Comparison of ENCODE assay signal across 9 cellular contexts in the genomic region with DNA sequence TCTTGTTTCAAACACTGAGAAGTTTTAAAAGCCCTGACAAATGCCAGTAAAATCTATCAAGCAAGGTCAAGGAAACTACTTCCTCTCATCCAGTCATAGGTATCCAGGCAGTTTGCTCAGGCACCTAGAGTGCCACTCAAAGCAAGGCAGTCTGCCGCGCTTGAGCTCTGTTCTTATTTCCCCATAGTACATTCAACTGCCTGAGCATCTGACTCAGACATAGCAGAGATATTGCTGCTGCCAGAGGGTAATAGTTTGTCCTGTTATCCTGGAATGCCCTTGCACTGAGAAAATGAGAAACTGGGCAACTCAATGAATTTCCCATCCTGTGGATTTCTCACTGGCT. TPM values are rescaled to one million over a fixed set of nuclear protein-coding genes. Genes with fewer than 3 reads are reported as not detected.
A peak's percentile ranks its signal among the peaks of the same experiment; 100 is the strongest.
DNase-seq lines count a peak whose midpoint lies in the region; ATAC-seq and TF ChIP-seq lines count a peak whose summit lies in the region.
"Had no signal": no experiment of that assay in that cellular context is flagged by ENCODE, and none has a peak within 500 bp of the region (broad histone marks: within the 10 kb centered on the region; RNA-seq: fewer than 3 reads in every experiment).

No MANE protein-coding gene starts in this region.

- H3K9me3 ChIP-seq in left lung (no peaks in the 10 kb centered on the region), sigmoid colon (no peaks in the 10 kb centered on the region)

- H3K4me3 ChIP-seq in left lung (no peak overlapping the region), sigmoid colon (no peak overlapping the region)

- ATAC-seq in HG02870 (IDR thresholded peaks at IDR 0.05; ENCODE audit: unreplicated experiment) (peak; percentile 50), left lung (peak; percentile 99)
- peak; percentile 71 for ATAC-seq in activated naive CD8-positive, alpha-beta T cell treated with anti-CD3 and anti-CD28 coated beads, Interleukin-2, amount 50 U/mL, for 24 hours

- TF ChIP-seq EP300 in sigmoid colon (IDR thresholded peaks at IDR 0.05): no peak

- H3K27ac ChIP-seq in left lung: peak overlapping the region; percentile 38 to 47
- H3K27ac ChIP-seq in sigmoid colon: no peak overlapping the region

- H3K36me3 ChIP-seq in left lung (no peaks in the 10 kb centered on the region), sigmoid colon (no peaks in the 10 kb centered on the region)

- TF ChIP-seq POLR2A in sigmoid colon (IDR thresholded peaks at IDR 0.05): no peak

- WGBS in sigmoid colon, 2 donors: 41 to 56% methylated on average over 2 of the region's 2 CpGs

- H3K4me3 Mint-ChIP-seq in activated naive CD8-positive, alpha-beta T cell treated with anti-CD3 and anti-CD28 coated beads, Interleukin-2, amount 50 U/mL, for 24 hours: peak overlapping the region; percentile 69
- H3K4me3 Mint-ChIP-seq in nephron progenitor cell: no peak overlapping the region

- H3K27ac Mint-ChIP-seq in activated naive CD8-positive, alpha-beta T cell treated with anti-CD3 and anti-CD28 coated beads, Interleukin-2, amount 50 U/mL, for 24 hours: peak overlapping the region; percentile 95
- no peak overlapping the region for H3K27ac Mint-ChIP-seq in nephron progenitor cell

- TF ChIP-seq CTCF in left lung (IDR thresholded peaks at IDR 0.05) (no peak), nephron progenitor cell (IDR thresholded peaks at IDR 0.05) (no peak), sigmoid colon (IDR thresholded peaks at IDR 0.05) (no peak)

- H3K4me1 Mint-ChIP-seq in activated naive CD8-positive, alpha-beta T cell treated with anti-CD3 and anti-CD28 coated beads, Interleukin-2, amount 50 U/mL, for 24 hours: peaks cover 80% of the 10 kb centered on the region
- H3K4me1 Mint-ChIP-seq in nephron progenitor cell: no peaks in the 10 kb centered on the region

- peaks cover 14% of the 10 kb centered on the region for H3K9me3 Mint-ChIP-seq in activated naive CD8-positive, alpha-beta T cell treated with anti-CD3 and anti-CD28 coated beads, Interleukin-2, amount 50 U/mL, for 24 hours
- H3K9me3 Mint-ChIP-seq in nephron progenitor cell: no peaks in the 10 kb centered on the region

- H3K27me3 ChIP-seq in left lung (no peaks in the 10 kb centered on the region), sigmoid colon (no peaks in the 10 kb centered on the region)

- H3K27me3 Mint-ChIP-seq in activated naive CD8-positive, alpha-beta T cell treated with anti-CD3 and anti-CD28 coated beads, Interleukin-2, amount 50 U/mL, for 24 hours: no peaks in the 10 kb centered on the region
- peaks cover 3% of the 10 kb centered on the region for H3K27me3 Mint-ChIP-seq in nephron progenitor cell (ENCODE audit: low read depth, poor library complexity)

- DNase-seq in AML-193 (lab: John Stamatoyannopoulos, UW) (peak; percentile 11 to 13), left lung (peak in 1 of 2 donors; percentile 72), nephron progenitor cell (no peak), sigmoid colon (no peak), GM19240 (ENCODE audit: insufficient read length, low spot score) (no peak), NCI-H524 (lab: John Stamatoyannopoulos, UW) (no peak)
- peak; percentile 29 for DNase-seq in activated naive CD8-positive, alpha-beta T cell treated with anti-CD3 and anti-CD28 coated beads, Interleukin-2, amount 50 U/mL, for 24 hours
- DNase-seq: Calu3 had no signal

- peaks cover 5% of the 10 kb centered on the region for H3K36me3 Mint-ChIP-seq in activated naive CD8-positive, alpha-beta T cell treated with anti-CD3 and anti-CD28 coated beads, Interleukin-2, amount 50 U/mL, for 24 hours (ENCODE audit: low read depth)
- no peaks in the 10 kb centered on the region for H3K36me3 Mint-ChIP-seq in nephron progenitor cell (ENCODE audit: low read depth)

- H3K4me1 ChIP-seq in left lung: peaks cover 0 to 16% of the 10 kb centered on the region in 2 donors
- no peaks in the 10 kb centered on the region for H3K4me1 ChIP-seq in sigmoid colon

- intact Hi-C loops in left lung (cut with DNase I) (no loop called here), sigmoid colon (cut with DNase I) (no loop called here)

RNA-seq across cellular contexts. Expression of a gene that starts 16.2 kb away (rescaled TPM):
- total RNA-seq in left lung: 10 to 100 TPM; 37.2 to 60.9 TPM
- 10 to 100 TPM; 10.5 to 19.3 (median 15.5) TPM for total RNA-seq in sigmoid colon
- polyA plus RNA-seq in sigmoid colon: 10 to 100 TPM in 1 of 3 donors, 1 to 10 TPM in 2; 2.4 to 18.6 (median 2.5) TPM

Comparison
In these comparisons a context has a peak if more than half of its experiments do, and no peak if none do; other contexts are left out.
1. DNase-seq: peak in AML-193 (2 of 2) and activated naive CD8-positive, alpha-beta T cell treated with anti-CD3 and anti-CD28 coated beads, Interleukin-2, amount 50 U/mL, for 24 hours (single experiment); none in nephron progenitor cell (single experiment), sigmoid colon (single experiment), GM19240 (single experiment) and NCI-H524 (0 of 2).
2. H3K27ac ChIP-seq: peak in left lung (2 of 2); none in sigmoid colon (0 of 4).
3. Peak in every context shown above with its lines, with median percentiles within 50 percentile points of each other: ATAC-seq.